Comparison of ENCODE assay signal across 10 cellular contexts in genomic region chr20:41011551-41012067, GRCh38. TPM values are rescaled to one million over a fixed set of nuclear protein-coding genes. Genes with fewer than 3 reads are reported as not detected.
DNase-seq lines count a peak whose midpoint lies in the region; ATAC-seq, FAIRE-seq and TF ChIP-seq lines count a peak whose summit lies in the region.
"Had no signal": no experiment of that assay in that cellular context is flagged by ENCODE, and none has a peak within 500 bp of the region (broad histone marks: within the 10 kb centered on the region; RNA-seq: fewer than 3 reads in every experiment).

No MANE protein-coding gene starts in this region.

- intact Hi-C loops in HepG2 (cut with micrococcal nuclease; ENCODE audit: unreplicated experiment), result no loop called here
- intact Hi-C loops in right lobe of liver (cut with DNase I), result no loop called here
- intact Hi-C loops in psoas muscle (cut with DNase I), result no loop called here
- intact Hi-C loops in posterior vena cava (cut with DNase I), result no loop called here

- FAIRE-seq in HepG2 (lab: Jason Lieb, UNC), result no peak
- FAIRE-seq: endometrium had no signal

- POLR2A ChIA-PET in HepG2 (lab: Yijun Ruan, JAX), result interaction anchor here (1.1 kb wide), 1 partner anchor 17 kb away, joined by 3 read pairs; the partner anchor contains the start of gene TOP1

- no peaks in the 10 kb centered on the region for H3K79me2 ChIP-seq in HepG2 (ENCODE audit: insufficient read depth, low read length)

- no peak for TF ChIP-seq RAD21 in HepG2 (CRISPR knock-in tag; IDR thresholded peaks at IDR 0.05)

- TF ChIP-seq CTCF in HepG2 (CRISPR knock-in tag; IDR thresholded peaks at IDR 0.05) (no peak), right lobe of liver (IDR thresholded peaks at IDR 0.05) (no peak), upper lobe of left lung (IDR thresholded peaks at IDR 0.05) (no peak), psoas muscle (IDR thresholded peaks at IDR 0.05) (no peak)

- H3K4me1 ChIP-seq in HepG2 (ENCODE audit: insufficient read depth, low read length) (peaks cover 68% of the 10 kb centered on the region), right lobe of liver (no peaks in the 10 kb centered on the region), upper lobe of left lung (peaks cover 33 to 45% (median 38%) of the 10 kb centered on the region in 4 donors), psoas muscle (no peaks in the 10 kb centered on the region)

- peak overlapping the region; percentile 18; the same call in 1 of the 2 replicates for H3K4me2 ChIP-seq in HepG2 (ENCODE audit: low read depth, low read length)

- peaks cover 0 to 15% of the 10 kb centered on the region in 2 experiments; a peak in 3 of 5 replicates for H3K27me3 ChIP-seq in HepG2 (ENCODE audit: control insufficient read depth in 1 of 2, insufficient read depth in 2 of 2, low read length in 2 of 2)
- no peaks in the 10 kb centered on the region for H3K27me3 ChIP-seq in right lobe of liver
- no peaks in the 10 kb centered on the region for H3K27me3 ChIP-seq in upper lobe of left lung
- peaks cover 0 to 3% (median 0%) of the 10 kb centered on the region in 3 donors for H3K27me3 ChIP-seq in psoas muscle (ENCODE audit: insufficient read depth in 3 of 3, low read length in 2 of 3)

- no TSS peak for BruUV-seq in HepG2 (replicated peaks; lab: Mats Ljungman, UMichigan)

- no peak overlapping the region for H2AFZ ChIP-seq in HepG2 (ENCODE audit: low read length)

- no peak overlapping the region for H3K9ac ChIP-seq in HepG2 (ENCODE audit: insufficient read depth, low read depth, low read length)

- in situ Hi-C loops in HepG2 (cut with HindIII; ENCODE audit: extremely low pct_ligation_motif_present, low pct_unique_long_range_greater_than_20kb), result no loop called here

- H3K4me3 ChIP-seq in HepG2 (replicated peaks in 1 of 3; ENCODE audit: insufficient read depth in 1 of 3, low read depth in 2 of 3, low read length in 3 of 3) (no peak overlapping the region), right lobe of liver (no peak overlapping the region), upper lobe of left lung (no peak overlapping the region), psoas muscle (no peak overlapping the region)

- CTCF ChIA-PET in HepG2 (lab: Yijun Ruan, JAX; ENCODE audit: low intra/inter-chr PET ratio, low total read pairs), result no interaction called here

- TF ChIP-seq EP300 in HepG2 (IDR thresholded peaks at IDR 0.05; ENCODE audit: low read depth in 2 of 2, low read length in 2 of 2) (no peak), HepG2 (CRISPR knock-in tag; IDR thresholded peaks at IDR 0.05; ENCODE audit: borderline replicate concordance) (no peak), upper lobe of left lung (IDR thresholded peaks at IDR 0.05) (peak; percentile 30 to 89 (median 70))

- no peak overlapping the region for H3K27ac ChIP-seq in HepG2 (ENCODE audit: extremely low read length, insufficient read depth, low read length)
- H3K27ac ChIP-seq in right lobe of liver, result no peak overlapping the region
- H3K27ac ChIP-seq in upper lobe of left lung, result peak overlapping the region; percentile 21 to 81 (median 72)
- H3K27ac ChIP-seq in psoas muscle, result no peak overlapping the region

- H3K36me3 ChIP-seq in HepG2 (replicated peaks in 1 of 2; ENCODE audit: control insufficient read depth in 1 of 2, insufficient read depth in 2 of 2, low read length in 2 of 2) (no peaks in the 10 kb centered on the region), right lobe of liver (no peaks in the 10 kb centered on the region), upper lobe of left lung (no peaks in the 10 kb centered on the region), psoas muscle (ENCODE audit: insufficient read depth in 1 of 2, low read depth in 1 of 2) (no peaks in the 10 kb centered on the region)

- no peaks in the 10 kb centered on the region for H4K20me1 ChIP-seq in HepG2 (ENCODE audit: insufficient read depth, low read length)

- H3K9me3 ChIP-seq in HepG2 (ENCODE audit: low read length) (peaks cover 2% of the 10 kb centered on the region), right lobe of liver (no peaks in the 10 kb centered on the region), upper lobe of left lung (no peaks in the 10 kb centered on the region), psoas muscle (peaks cover under 1% of the 10 kb centered on the region)

- DNase-seq in HepG2 (ENCODE audit: low spot score) (no peak), right lobe of liver (no peak), upper lobe of left lung (peak in 1 of 2 donors; percentile 80), psoas muscle (no peak), COLO668 (lab: John Stamatoyannopoulos, UW; ENCODE audit: unreplicated experiment) (no peak), posterior vena cava (ENCODE audit: low spot score) (no peak)
- DNase-seq: COR-L47 had no signal

- no peak for TF ChIP-seq POLR2A in HepG2 (IDR thresholded peaks at IDR 0.05; ENCODE audit: insufficient read depth in 1 of 2, low read depth in 2 of 2, low read length in 2 of 2)
- no peak for TF ChIP-seq POLR2A in right lobe of liver (IDR thresholded peaks at IDR 0.05)
- TF ChIP-seq POLR2A in Raji (IDR thresholded peaks at IDR 0.05; ENCODE audit: insufficient read depth, low read depth, low read length), result 0 out of 2 replicates have a peak, but pooled peaks have one; percentile 27
- TF ChIP-seq POLR2A in upper lobe of left lung (IDR thresholded peaks at IDR 0.05), result peak in 1 of 4 donors; percentile 68

- 42% methylated on average over 5 of the region's 5 CpGs for WGBS in HepG2 (ENCODE audit: low lambda C conversion rate)
- 61% methylated on average over 4 of the region's 5 CpGs for WGBS in right lobe of liver (ENCODE audit: insufficient coverage, low coverage, low lambda C conversion rate, missing lambda C conversion rate)
- 67 to 71% methylated on average over 5 of the region's 5 CpGs for WGBS in upper lobe of left lung, 2 donors
- WGBS in psoas muscle, 3 donors, result 82 to 84% (median 84%) methylated on average over 5 of the region's 5 CpGs

- ATAC-seq in HepG2 (no peak), right lobe of liver (no peak), HG03060 (IDR thresholded peaks at IDR 0.05; ENCODE audit: low read depth, unreplicated experiment) (peak; percentile 83), upper lobe of left lung (ENCODE audit: low FRiP score in 2 of 2) (peak; percentile 64 to 83), psoas muscle (no peak)

TF ChIP-seq in HepG2, 621 proteins besides CTCF, POLR2A, EP300 and RAD21:
- TF ChIP-seq RFXAP (CRISPR knock-in tag; IDR thresholded peaks at IDR 0.05; ENCODE audit: borderline replicate concordance), result no peak
- TF ChIP-seq HNRNPK (IDR thresholded peaks at IDR 0.05; ENCODE audit: low read depth, low read length, poor library complexity, severe bottlenecking), result peak; percentile 41
- peak; percentile 41 for TF ChIP-seq PCBP2 (optimal IDR thresholded peaks at IDR 0.05; ENCODE audit: low read depth, low read length, poor library complexity, severe bottlenecking)
- TF ChIP-seq TEAD3 (CRISPR knock-in tag; optimal IDR thresholded peaks at IDR 0.05; ENCODE audit: borderline replicate concordance), result peak; percentile 22
- TF ChIP-seq, protein P1, sequence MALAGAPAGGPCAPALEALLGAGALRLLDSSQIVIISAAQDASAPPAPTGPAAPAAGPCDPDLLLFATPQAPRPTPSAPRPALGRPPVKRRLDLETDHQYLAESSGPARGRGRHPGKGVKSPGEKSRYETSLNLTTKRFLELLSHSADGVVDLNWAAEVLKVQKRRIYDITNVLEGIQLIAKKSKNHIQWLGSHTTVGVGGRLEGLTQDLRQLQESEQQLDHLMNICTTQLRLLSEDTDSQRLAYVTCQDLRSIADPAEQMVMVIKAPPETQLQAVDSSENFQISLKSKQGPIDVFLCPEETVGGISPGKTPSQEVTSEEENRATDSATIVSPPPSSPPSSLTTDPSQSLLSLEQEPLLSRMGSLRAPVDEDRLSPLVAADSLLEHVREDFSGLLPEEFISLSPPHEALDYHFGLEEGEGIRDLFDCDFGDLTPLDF (CRISPR knock-in tag; IDR thresholded peaks at IDR 0.05), result no peak

RNA-seq across cellular contexts. Expression of gene TOP1, which starts 17.0 kb away (rescaled TPM):
- total RNA-seq in HepG2 (2016; rRNA removed; fragmentation: Illumina TruSeq; extraction: Trizol), result 19.4 and 75.3 TPM in 2 replicates
- 17.3 and 19.8 TPM in 2 replicates for total RNA-seq in HepG2 (2016; cell fraction: cytosol; rRNA removed; fragmentation: Illumina TruSeq; extraction: Trizol; ENCODE audit: low read depth)
- 17.0 and 75.6 TPM in 2 replicates for total RNA-seq in HepG2 (2016; cell fraction: insoluble cytoplasmic fraction; rRNA removed; fragmentation: Illumina TruSeq; extraction: Trizol)
- total RNA-seq in HepG2 (2016; cell fraction: membrane; rRNA removed; fragmentation: Illumina TruSeq; extraction: Trizol), result 20.3 and 21.0 TPM in 2 replicates
- total RNA-seq in HepG2 (2016; cell fraction: nucleus; rRNA removed; fragmentation: Illumina TruSeq; extraction: Trizol), result 45.7 and 48.4 TPM in 2 replicates
- polyA plus RNA-seq in HepG2 (2011; rRNA removed), result 9.9 and 10.2 TPM in 2 replicates
- 5.5 and 9.3 TPM in 2 replicates for polyA plus RNA-seq in HepG2 (2011; cell fraction: cytosol; rRNA removed)
- 10.9 and 11.3 TPM in 2 replicates for polyA plus RNA-seq in HepG2 (2011; cell fraction: nucleus; rRNA removed)
- 51.4 and 67.5 TPM in 2 replicates for polyA plus RNA-seq in HepG2 (2012)
- polyA plus RNA-seq in HepG2 (2016; cell fraction: cytosol; fragmentation: Illumina TruSeq; extraction: Trizol; ENCODE audit: low read depth), result 2.6 and 3.5 TPM in 2 replicates
- 131 and 136 TPM in 2 replicates for polyA plus RNA-seq in HepG2 (2016; cell fraction: insoluble cytoplasmic fraction; fragmentation: Illumina TruSeq; extraction: Trizol; ENCODE audit: low read depth)
- 9.6 and 10.8 TPM in 2 replicates for polyA plus RNA-seq in HepG2 (2016; cell fraction: membrane; fragmentation: Illumina TruSeq; extraction: Trizol; ENCODE audit: low read depth)
- polyA plus RNA-seq in HepG2 (2016; cell fraction: nucleus; fragmentation: Illumina TruSeq; extraction: Trizol; ENCODE audit: insufficient read depth, low read depth), result 89.8 and 94.4 TPM in 2 replicates
- polyA minus RNA-seq in HepG2 (2011; rRNA and poly(A)+ RNA removed; ENCODE audit: low replicate concordance), result 7.0 and 9.4 TPM in 2 replicates
- polyA minus RNA-seq in HepG2 (2011; cell fraction: cytosol; rRNA and poly(A)+ RNA removed), result 25.1 and 28.4 TPM in 2 replicates
- polyA minus RNA-seq in HepG2 (2011; cell fraction: nucleus; rRNA and poly(A)+ RNA removed), result 21.5 and 22.1 TPM in 2 replicates
- total RNA-seq in right lobe of liver, result 10 to 100 TPM; 17.3 to 29.7 (median 25.5) TPM
- total RNA-seq in upper lobe of left lung, result 10 to 100 TPM; 39.8 to 94.2 (median 49.0) TPM
- total RNA-seq in psoas muscle, result 10 to 100 TPM; 19.9 to 30.7 (median 22.9) TPM
- polyA plus RNA-seq in psoas muscle, result 10 to 100 TPM; 10.6 to 24.6 (median 19.9) TPM
- 10 to 100 TPM; 25.2 to 27.3 TPM for total RNA-seq in posterior vena cava

Comparison
In these comparisons a context has a peak if more than half of its experiments do, and no peak if none do; other contexts are left out.
1. ATAC-seq: peak in HG03060 (single experiment) and upper lobe of left lung (2 of 2); none in HepG2 (single experiment), right lobe of liver (0 of 4) and psoas muscle (0 of 4).
2. H3K27ac ChIP-seq: peak in upper lobe of left lung (4 of 4); none in HepG2 (single experiment), right lobe of liver (0 of 3) and psoas muscle (single experiment).